In the genomic region with DNA sequence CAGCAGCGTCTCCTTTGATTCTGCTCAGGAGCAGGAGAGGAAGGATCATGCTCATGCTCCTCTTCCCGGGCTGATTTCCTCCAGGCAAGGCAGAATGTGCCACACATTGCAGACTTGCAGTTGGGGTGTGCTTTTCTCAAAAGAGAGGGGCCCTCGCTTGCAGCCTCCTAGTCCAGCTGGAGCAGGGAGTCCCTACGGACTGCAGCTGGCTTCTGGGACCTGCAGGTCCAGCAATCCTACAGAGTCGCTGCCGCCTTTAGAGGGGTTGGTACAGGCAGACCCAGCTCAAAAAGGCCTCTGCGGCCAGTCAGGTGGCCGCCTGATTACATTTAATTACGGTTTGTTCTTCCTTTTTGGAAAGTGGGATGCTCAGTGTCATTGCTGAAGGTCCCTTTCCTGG, we compare ENCODE assay signal across 18 cellular contexts.
DNase-seq lines count a peak whose midpoint lies in the region; ATAC-seq and TF ChIP-seq lines count a peak whose summit lies in the region.
"Had no signal": no experiment of that assay in that cellular context is flagged by ENCODE, and none has a peak within 500 bp of the region (broad histone marks: within the 10 kb centered on the region; RNA-seq: fewer than 3 reads in every experiment).

No MANE protein-coding gene starts in this region.

- H3K9ac ChIP-seq in neuronal stem cell (ENCODE audit: low read depth, low read length, poor library complexity): no peak overlapping the region
- H3K9ac ChIP-seq: BLaER1 had no signal

- H3K27ac ChIP-seq in neuronal stem cell (replicated peaks; ENCODE audit: low read length): no peak overlapping the region
- H3K27ac ChIP-seq in aorta (ENCODE audit: low read depth in 1 of 2, low read length in 2 of 2): no peak overlapping the region
- H3K27ac ChIP-seq: BLaER1, HL-60 had no signal

- no peak overlapping the region for H2BK5ac ChIP-seq in neuronal stem cell (ENCODE audit: low read length)

- no peak overlapping the region for H2BK15ac ChIP-seq in neuronal stem cell (ENCODE audit: low read length)

- H3K18ac ChIP-seq in neuronal stem cell (ENCODE audit: low read length): no peak overlapping the region

- no peaks in the 10 kb centered on the region for H3K4me1 Mint-ChIP-seq in CD14-positive monocyte
- H3K4me1 Mint-ChIP-seq in chondrocyte (ENCODE audit: low read depth): no peaks in the 10 kb centered on the region
- no peaks in the 10 kb centered on the region for H3K4me1 Mint-ChIP-seq in stimulated activated memory B cell treated with anti-CD40 and anti-IgM and Interleukin-4, amounts not matched to agents 10 μg/mL and 1 μg/mL and 100 μg/mL, for 72 hours

- no peak overlapping the region for H3K27ac Mint-ChIP-seq in CD14-positive monocyte
- H3K27ac Mint-ChIP-seq in chondrocyte (ENCODE audit: unreplicated experiment): no peak overlapping the region
- H3K27ac Mint-ChIP-seq in stimulated activated memory B cell treated with anti-CD40 and anti-IgM and Interleukin-4, amounts not matched to agents 10 μg/mL and 1 μg/mL and 100 μg/mL, for 72 hours: no peak overlapping the region
- H3K27ac Mint-ChIP-seq: CD8-positive, alpha-beta T cell had no signal

- no peak overlapping the region for H2BK12ac ChIP-seq in neuronal stem cell (ENCODE audit: low read length)

- peaks cover 11 to 58% of the 10 kb centered on the region in 2 donors for H3K36me3 ChIP-seq in neuronal stem cell (replicated peaks in 1 of 2; ENCODE audit: control insufficient read depth in 2 of 2, insufficient read depth in 2 of 2, low read length in 2 of 2)
- H3K36me3 ChIP-seq in aorta (ENCODE audit: control insufficient read depth in 1 of 2, insufficient read depth in 2 of 2, low read length in 1 of 2): no peaks in the 10 kb centered on the region
- H3K36me3 ChIP-seq: HAP-1 had no signal

- H3K4me1 ChIP-seq in neuronal stem cell (ENCODE audit: control insufficient read depth in 2 of 2, insufficient read depth in 1 of 2, low read depth in 1 of 2, low read length in 2 of 2) (peaks cover 0 to 7% of the 10 kb centered on the region in 2 donors), aorta (ENCODE audit: control insufficient read depth in 1 of 2, insufficient read depth in 2 of 2, low read length in 2 of 2) (no peaks in the 10 kb centered on the region)
- H3K4me1 ChIP-seq: HAP-1 had no signal

- TF ChIP-seq CTCF in CD14-positive monocyte (IDR thresholded peaks at IDR 0.05) (no peak), chondrocyte (IDR thresholded peaks at IDR 0.05) (no peak)

- H3K79me1 ChIP-seq in neuronal stem cell (ENCODE audit: low read depth, low read length): no peaks in the 10 kb centered on the region

- no peak overlapping the region for H3K4me2 ChIP-seq in neuronal stem cell (ENCODE audit: insufficient read depth, low read length, poor library complexity, severe bottlenecking)
- H3K4me2 ChIP-seq: BLaER1 had no signal

- H3K4me3 ChIP-seq in neuronal stem cell (ENCODE audit: low read length in 2 of 2): no peak overlapping the region
- no peak overlapping the region for H3K4me3 ChIP-seq in aorta (ENCODE audit: low read length in 2 of 2)
- H3K4me3 ChIP-seq: BLaER1, GM12878, HAP-1 had no signal

- WGBS in neuronal stem cell (ENCODE audit: extremely low coverage in 2 of 2, insufficient read length in 2 of 2, insufficient replicate concordance in 1 of 2), 2 donors: no CpG with 5 or more reads among the region's 9 CpGs
- WGBS in aorta, 2 donors: 95 to 96% methylated on average over 9 of the region's 9 CpGs

- H2AK5ac ChIP-seq in neuronal stem cell (ENCODE audit: low read depth, low read length): no peak overlapping the region

- H3K4me3 Mint-ChIP-seq in CD14-positive monocyte: no peak overlapping the region
- no peak overlapping the region for H3K4me3 Mint-ChIP-seq in chondrocyte (ENCODE audit: unreplicated experiment)
- no peak overlapping the region for H3K4me3 Mint-ChIP-seq in stimulated activated memory B cell treated with anti-CD40 and anti-IgM and Interleukin-4, amounts not matched to agents 10 μg/mL and 1 μg/mL and 100 μg/mL, for 72 hours
- H3K4me3 Mint-ChIP-seq: CD8-positive, alpha-beta T cell had no signal

- H4K91ac ChIP-seq in neuronal stem cell (ENCODE audit: low read depth, low read length, poor library complexity): peak overlapping the region; percentile 38

- intact Hi-C loops in CD14-positive monocyte (cut with micrococcal nuclease): no loop called here
- intact Hi-C loops in aorta (cut with DNase I): no loop called here

- DNase-seq in CD14-positive monocyte (ENCODE audit: low spot score): peak; percentile 36
- DNase-seq in chondrocyte (ENCODE audit: low spot score): peak; percentile 72
- DNase-seq in neuronal stem cell (ENCODE audit: low spot score): no peak
- DNase-seq in aorta: peak; percentile 22 to 34
- DNase-seq in DMS 273 (lab: John Stamatoyannopoulos, UW; ENCODE audit: unreplicated experiment): no peak
- no peak for DNase-seq in activated naive CD4-positive, alpha-beta T cell treated with anti-CD3 and anti-CD28 coated beads, Interleukin-2, amount 50 U/mL, for 16 hours
- DNase-seq: 8988T; Calu3; CD8-positive, alpha-beta T cell; DMS 273 treated with DMSO at 0.1 percent for 48 hours; DMS53; DND-41; EL had no signal

- H3K4ac ChIP-seq in neuronal stem cell (ENCODE audit: low read length): no peak overlapping the region

- no peaks in the 10 kb centered on the region for H3K27me3 ChIP-seq in neuronal stem cell (ENCODE audit: control insufficient read depth in 3 of 3, insufficient read depth in 3 of 3, low read depth in 1 of 3, low read length in 3 of 3)
- H3K27me3 ChIP-seq in aorta (ENCODE audit: control insufficient read depth in 1 of 2, insufficient read depth in 2 of 2, low read length in 1 of 2): no peaks in the 10 kb centered on the region
- H3K27me3 ChIP-seq: BLaER1 had no signal

- no peak overlapping the region for H2BK120ac ChIP-seq in neuronal stem cell (ENCODE audit: low read depth, low read length)

- no peak for ATAC-seq in aorta (ENCODE audit: low FRiP score)
- no peak for ATAC-seq in stimulated activated memory B cell treated with anti-CD40 and anti-IgM and Interleukin-4, amounts not matched to agents 10 μg/mL and 1 μg/mL and 100 μg/mL, for 72 hours
- ATAC-seq: CD8-positive, alpha-beta T cell; GM12878 had no signal

- H3K9me3 Mint-ChIP-seq in CD14-positive monocyte (peaks cover 0 to 2% (median 0%) of the 10 kb centered on the region in 7 donors), chondrocyte (ENCODE audit: low read depth) (no peaks in the 10 kb centered on the region)
- peaks cover 2% of the 10 kb centered on the region for H3K9me3 Mint-ChIP-seq in stimulated activated memory B cell treated with anti-CD40 and anti-IgM and Interleukin-4, amounts not matched to agents 10 μg/mL and 1 μg/mL and 100 μg/mL, for 72 hours
- H3K9me3 Mint-ChIP-seq: CD8-positive, alpha-beta T cell had no signal

- H3K36me3 Mint-ChIP-seq in CD14-positive monocyte (no peaks in the 10 kb centered on the region), chondrocyte (ENCODE audit: low read depth) (peaks cover 4% of the 10 kb centered on the region)
- H3K36me3 Mint-ChIP-seq in stimulated activated memory B cell treated with anti-CD40 and anti-IgM and Interleukin-4, amounts not matched to agents 10 μg/mL and 1 μg/mL and 100 μg/mL, for 72 hours: no peaks in the 10 kb centered on the region

- H4K8ac ChIP-seq in neuronal stem cell (ENCODE audit: low read depth, low read length): no peak overlapping the region

- H3K9me3 ChIP-seq in neuronal stem cell (replicated peaks in 1 of 2; ENCODE audit: control insufficient read depth in 2 of 2, insufficient read depth in 1 of 2, low read depth in 1 of 2, low read length in 2 of 2): no peaks in the 10 kb centered on the region
- H3K9me3 ChIP-seq in aorta (ENCODE audit: control insufficient read depth, low read length): no peaks in the 10 kb centered on the region
- H3K9me3 ChIP-seq: BLaER1, HAP-1 had no signal

- peaks cover 0 to 11% (median 2%) of the 10 kb centered on the region in 3 donors for H3K27me3 Mint-ChIP-seq in CD14-positive monocyte (ENCODE audit: low read depth in 3 of 3)
- H3K27me3 Mint-ChIP-seq in chondrocyte (ENCODE audit: low read depth): no peaks in the 10 kb centered on the region
- peaks cover 18% of the 10 kb centered on the region for H3K27me3 Mint-ChIP-seq in stimulated activated memory B cell treated with anti-CD40 and anti-IgM and Interleukin-4, amounts not matched to agents 10 μg/mL and 1 μg/mL and 100 μg/mL, for 72 hours

- no peak overlapping the region for H3K14ac ChIP-seq in neuronal stem cell (ENCODE audit: low read length)

- no peak overlapping the region for H2AFZ ChIP-seq in neuronal stem cell (ENCODE audit: low read length)

- H3K23ac ChIP-seq in neuronal stem cell (ENCODE audit: low read depth, low read length, poor library complexity): no peak overlapping the region

Comparison
In these comparisons a context has a peak if more than half of its experiments do, and no peak if none do; other contexts are left out.
1. DNase-seq: peak in CD14-positive monocyte (single experiment), chondrocyte (single experiment) and aorta (2 of 2); none in neuronal stem cell (single experiment), DMS 273 (single experiment) and activated naive CD4-positive, alpha-beta T cell treated with anti-CD3 and anti-CD28 coated beads, Interleukin-2, amount 50 U/mL, for 16 hours (single experiment).